In the genomic region with DNA sequence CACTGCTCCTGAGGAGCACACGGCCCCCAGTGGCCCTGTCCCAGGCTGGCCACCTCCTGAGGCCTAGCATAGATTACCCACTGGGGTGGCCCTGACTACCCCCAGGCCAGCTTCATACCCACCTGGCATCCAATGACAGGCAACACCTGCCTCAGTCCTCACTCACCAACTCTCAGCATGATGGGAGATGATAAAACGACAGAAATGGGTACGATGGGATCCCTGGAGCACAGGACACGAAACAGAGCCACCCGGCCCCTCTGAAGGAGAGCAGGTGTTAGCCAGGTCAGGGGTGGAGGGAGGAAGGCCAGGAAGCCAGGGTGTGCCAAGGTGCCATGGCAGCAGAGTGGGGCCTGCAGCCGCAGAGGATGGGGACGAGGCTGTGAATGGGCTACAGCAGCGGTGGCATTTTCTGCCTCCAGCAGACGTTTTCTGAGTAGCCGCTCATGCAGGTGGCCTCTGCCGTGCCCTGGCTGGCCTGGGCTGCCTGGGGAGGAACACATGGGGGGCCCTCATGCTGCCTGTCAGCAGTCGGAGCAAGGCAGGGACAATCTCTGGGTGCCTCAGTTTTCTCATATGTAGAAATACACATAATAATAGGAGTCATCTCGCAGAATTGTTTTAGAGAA, we compare ENCODE assay signal across 1 cellular context.
TF ChIP-seq lines count a peak whose summit lies in the region.

No MANE protein-coding gene starts in this region.

TF ChIP-seq in HepG2, 621 proteins besides CTCF, POLR2A, EP300 and RAD21:
- TF ChIP-seq ZNF451 (CRISPR knock-in tag; IDR thresholded peaks at IDR 0.05) (no peak), NR3C1 (CRISPR knock-in tag; IDR thresholded peaks at IDR 0.05) (no peak)
- TF ChIP-seq, protein P1, sequence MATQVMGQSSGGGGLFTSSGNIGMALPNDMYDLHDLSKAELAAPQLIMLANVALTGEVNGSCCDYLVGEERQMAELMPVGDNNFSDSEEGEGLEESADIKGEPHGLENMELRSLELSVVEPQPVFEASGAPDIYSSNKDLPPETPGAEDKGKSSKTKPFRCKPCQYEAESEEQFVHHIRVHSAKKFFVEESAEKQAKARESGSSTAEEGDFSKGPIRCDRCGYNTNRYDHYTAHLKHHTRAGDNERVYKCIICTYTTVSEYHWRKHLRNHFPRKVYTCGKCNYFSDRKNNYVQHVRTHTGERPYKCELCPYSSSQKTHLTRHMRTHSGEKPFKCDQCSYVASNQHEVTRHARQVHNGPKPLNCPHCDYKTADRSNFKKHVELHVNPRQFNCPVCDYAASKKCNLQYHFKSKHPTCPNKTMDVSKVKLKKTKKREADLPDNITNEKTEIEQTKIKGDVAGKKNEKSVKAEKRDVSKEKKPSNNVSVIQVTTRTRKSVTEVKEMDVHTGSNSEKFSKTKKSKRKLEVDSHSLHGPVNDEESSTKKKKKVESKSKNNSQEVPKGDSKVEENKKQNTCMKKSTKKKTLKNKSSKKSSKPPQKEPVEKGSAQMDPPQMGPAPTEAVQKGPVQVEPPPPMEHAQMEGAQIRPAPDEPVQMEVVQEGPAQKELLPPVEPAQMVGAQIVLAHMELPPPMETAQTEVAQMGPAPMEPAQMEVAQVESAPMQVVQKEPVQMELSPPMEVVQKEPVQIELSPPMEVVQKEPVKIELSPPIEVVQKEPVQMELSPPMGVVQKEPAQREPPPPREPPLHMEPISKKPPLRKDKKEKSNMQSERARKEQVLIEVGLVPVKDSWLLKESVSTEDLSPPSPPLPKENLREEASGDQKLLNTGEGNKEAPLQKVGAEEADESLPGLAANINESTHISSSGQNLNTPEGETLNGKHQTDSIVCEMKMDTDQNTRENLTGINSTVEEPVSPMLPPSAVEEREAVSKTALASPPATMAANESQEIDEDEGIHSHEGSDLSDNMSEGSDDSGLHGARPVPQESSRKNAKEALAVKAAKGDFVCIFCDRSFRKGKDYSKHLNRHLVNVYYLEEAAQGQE (IDR thresholded peaks at IDR 0.05; ENCODE audit: borderline replicate concordance in 1 of 2, low read depth in 1 of 2, low read length in 2 of 2), result no peak
- TF ChIP-seq, protein P2, sequence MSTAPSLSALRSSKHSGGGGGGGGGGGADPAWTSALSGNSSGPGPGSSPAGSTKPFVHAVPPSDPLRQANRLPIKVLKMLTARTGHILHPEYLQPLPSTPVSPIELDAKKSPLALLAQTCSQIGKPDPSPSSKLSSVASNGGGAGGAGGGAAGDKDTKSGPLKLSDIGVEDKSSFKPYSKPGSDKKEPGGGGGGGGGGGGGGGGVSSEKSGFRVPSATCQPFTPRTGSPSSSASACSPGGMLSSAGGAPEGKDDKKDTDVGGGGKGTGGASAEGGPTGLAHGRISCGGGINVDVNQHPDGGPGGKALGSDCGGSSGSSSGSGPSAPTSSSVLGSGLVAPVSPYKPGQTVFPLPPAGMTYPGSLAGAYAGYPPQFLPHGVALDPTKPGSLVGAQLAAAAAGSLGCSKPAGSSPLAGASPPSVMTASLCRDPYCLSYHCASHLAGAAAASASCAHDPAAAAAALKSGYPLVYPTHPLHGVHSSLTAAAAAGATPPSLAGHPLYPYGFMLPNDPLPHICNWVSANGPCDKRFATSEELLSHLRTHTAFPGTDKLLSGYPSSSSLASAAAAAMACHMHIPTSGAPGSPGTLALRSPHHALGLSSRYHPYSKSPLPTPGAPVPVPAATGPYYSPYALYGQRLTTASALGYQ (CRISPR knock-in tag; IDR thresholded peaks at IDR 0.05), result no peak
- TF ChIP-seq, protein P3, sequence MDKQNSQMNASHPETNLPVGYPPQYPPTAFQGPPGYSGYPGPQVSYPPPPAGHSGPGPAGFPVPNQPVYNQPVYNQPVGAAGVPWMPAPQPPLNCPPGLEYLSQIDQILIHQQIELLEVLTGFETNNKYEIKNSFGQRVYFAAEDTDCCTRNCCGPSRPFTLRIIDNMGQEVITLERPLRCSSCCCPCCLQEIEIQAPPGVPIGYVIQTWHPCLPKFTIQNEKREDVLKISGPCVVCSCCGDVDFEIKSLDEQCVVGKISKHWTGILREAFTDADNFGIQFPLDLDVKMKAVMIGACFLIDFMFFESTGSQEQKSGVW (CRISPR knock-in tag; IDR thresholded peaks at IDR 0.05; ENCODE audit: borderline replicate concordance), result no peak
- TF ChIP-seq, protein P4, sequence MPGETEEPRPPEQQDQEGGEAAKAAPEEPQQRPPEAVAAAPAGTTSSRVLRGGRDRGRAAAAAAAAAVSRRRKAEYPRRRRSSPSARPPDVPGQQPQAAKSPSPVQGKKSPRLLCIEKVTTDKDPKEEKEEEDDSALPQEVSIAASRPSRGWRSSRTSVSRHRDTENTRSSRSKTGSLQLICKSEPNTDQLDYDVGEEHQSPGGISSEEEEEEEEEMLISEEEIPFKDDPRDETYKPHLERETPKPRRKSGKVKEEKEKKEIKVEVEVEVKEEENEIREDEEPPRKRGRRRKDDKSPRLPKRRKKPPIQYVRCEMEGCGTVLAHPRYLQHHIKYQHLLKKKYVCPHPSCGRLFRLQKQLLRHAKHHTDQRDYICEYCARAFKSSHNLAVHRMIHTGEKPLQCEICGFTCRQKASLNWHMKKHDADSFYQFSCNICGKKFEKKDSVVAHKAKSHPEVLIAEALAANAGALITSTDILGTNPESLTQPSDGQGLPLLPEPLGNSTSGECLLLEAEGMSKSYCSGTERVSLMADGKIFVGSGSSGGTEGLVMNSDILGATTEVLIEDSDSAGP (CRISPR knock-in tag; IDR thresholded peaks at IDR 0.05; ENCODE audit: borderline replicate concordance), result 0 out of 2 replicates have a peak, but pooled peaks have one; percentile 3
